ENCODE assay signal across 29 cellular contexts in the genomic region with DNA sequence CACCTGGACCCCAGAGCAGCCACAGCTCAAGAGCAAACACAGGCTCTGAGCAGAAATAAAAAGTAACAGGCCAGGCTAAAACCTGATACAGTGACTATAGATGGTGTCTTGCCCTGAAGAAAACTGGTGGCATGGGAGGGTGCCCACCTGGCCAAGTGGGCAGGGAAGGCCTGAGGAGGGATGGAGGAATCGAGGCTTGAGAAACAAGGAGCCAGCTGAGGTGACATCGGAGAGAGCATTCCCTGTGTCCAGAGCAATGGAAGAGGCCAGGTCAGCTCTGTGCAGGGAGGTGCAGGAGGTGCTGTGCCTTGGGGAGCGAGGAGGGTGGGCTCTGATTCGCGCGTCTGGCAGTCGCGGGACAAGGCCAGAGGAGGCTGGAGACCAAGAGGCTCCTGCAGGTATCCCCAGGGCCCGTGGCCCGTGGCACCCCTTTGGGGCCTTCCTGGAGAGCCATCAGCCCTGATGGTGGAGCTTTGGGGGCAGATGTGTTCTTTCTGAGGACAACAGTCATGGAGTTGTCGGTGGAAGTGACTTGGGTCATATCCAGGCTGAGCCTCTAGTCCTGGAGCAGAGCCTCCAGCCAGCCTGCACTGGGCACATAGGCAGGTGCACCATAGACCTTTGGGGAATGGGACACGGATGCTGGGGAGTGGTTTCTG. TPM values are rescaled to one million over a fixed set of nuclear protein-coding genes. Genes with fewer than 3 reads are reported as not detected.
A peak's percentile ranks its signal among the peaks of the same experiment; 100 is the strongest.
DNase-seq lines count a peak whose midpoint lies in the region; ATAC-seq and TF ChIP-seq lines count a peak whose summit lies in the region.
"Had no signal": no experiment of that assay in that cellular context is flagged by ENCODE, and none has a peak within 500 bp of the region (broad histone marks: within the 10 kb centered on the region; RNA-seq: fewer than 3 reads in every experiment).

No MANE protein-coding gene starts in this region.

- no peak for TF ChIP-seq POLR2A in right lobe of liver (IDR thresholded peaks at IDR 0.05)

- H3K4me3 ChIP-seq in right lobe of liver (no peak overlapping the region), psoas muscle (no peak overlapping the region)
- H3K4me3 ChIP-seq: body of pancreas, dorsolateral prefrontal cortex, esophagus squamous epithelium, hepatocyte, testis had no signal

- ATAC-seq in right lobe of liver (no peak), psoas muscle (no peak), HG03139 (IDR thresholded peaks at IDR 0.05; ENCODE audit: unreplicated experiment) (no peak), GM19324 (IDR thresholded peaks at IDR 0.05; ENCODE audit: low FRiP score, unreplicated experiment) (no peak)
- ATAC-seq: body of pancreas had no signal

- no peaks in the 10 kb centered on the region for H3K9me3 ChIP-seq in right lobe of liver
- no peaks in the 10 kb centered on the region for H3K9me3 ChIP-seq in psoas muscle
- H3K9me3 ChIP-seq: body of pancreas, Caco-2, esophagus squamous epithelium, testis had no signal

- H3K36me3 ChIP-seq in right lobe of liver (no peaks in the 10 kb centered on the region), psoas muscle (ENCODE audit: insufficient read depth in 1 of 2, low read depth in 1 of 2) (peaks cover 0 to 3% of the 10 kb centered on the region in 2 donors)

- WGBS in right lobe of liver (ENCODE audit: insufficient coverage, low coverage, low lambda C conversion rate, missing lambda C conversion rate), result 73% methylated on average over 3 of the region's 12 CpGs
- 79 to 88% (median 79%) methylated on average over 12 of the region's 12 CpGs for WGBS in psoas muscle, 3 donors

- DNase-seq in activated naive CD4-positive, alpha-beta T cell treated with anti-CD3 and anti-CD28 coated beads, Interleukin-2, amount 50 U/mL, for 16 hours, result peak; percentile 6
- DNase-seq in activated naive CD4-positive, alpha-beta T cell treated with Interleukin-2 at 50 U/mL for 16 hours, result no peak
- DNase-seq in right lobe of liver (peak in 2 of 3 donors; percentile 37 to 44), psoas muscle (peak; percentile 13 to 49), foreskin melanocyte (no peak)
- DNase-seq: 8988T; activated CD4-positive, alpha-beta T cell treated with anti-CD3 and anti-CD28 coated beads for 48 hours; activated CD8-positive, alpha-beta memory T cell treated with anti-CD3 and anti-CD28 coated beads for 24 hours; activated T-cell treated with anti-CD3 and anti-CD28 coated beads for 4 hours; Caco-2; cerebellar nuclear complex; esophagus squamous epithelium; mesendoderm; NCI-H1417; NCI-H2029 treated with DMSO at 0.1 percent for 48 hours; NCI-H526; NK-92 treated with Interleukin-12 subunit alpha and Interleukin-12 subunit beta, amount 100 ng/mL, for 24 hours; occipital lobe; SHP77 treated with DMSO at 0.1 percent for 48 hours; stimulated activated CD4-positive, alpha-beta T cell treated with anti-CD3 and anti-CD28 coated beads, Interleukin-2, amount 100 ng/mL, for 24 hours; testis had no signal

- TF ChIP-seq CTCF in right lobe of liver (IDR thresholded peaks at IDR 0.05) (no peak), psoas muscle (IDR thresholded peaks at IDR 0.05) (no peak)

- intact Hi-C loops in right lobe of liver (cut with DNase I), result no loop called here
- intact Hi-C loops in psoas muscle (cut with DNase I), result no loop called here

- H3K27ac ChIP-seq in angular gyrus (ENCODE audit: low read depth, low read length) (peak overlapping the region; percentile 8), right lobe of liver (no peak overlapping the region), psoas muscle (no peak overlapping the region)
- H3K27ac ChIP-seq: body of pancreas, C4-2B, esophagus squamous epithelium, hepatocyte, testis, VCaP had no signal

- no peaks in the 10 kb centered on the region for H3K27me3 ChIP-seq in right lobe of liver
- H3K27me3 ChIP-seq in psoas muscle (ENCODE audit: insufficient read depth in 3 of 3, low read length in 2 of 3), result no peaks in the 10 kb centered on the region
- H3K27me3 ChIP-seq: body of pancreas, dorsolateral prefrontal cortex, esophagus squamous epithelium, hepatocyte, testis had no signal

- H3K4me1 ChIP-seq in right lobe of liver (no peaks in the 10 kb centered on the region), psoas muscle (no peaks in the 10 kb centered on the region)
- H3K4me1 ChIP-seq: Caco-2 had no signal

RNA-seq across cellular contexts. Expression of a gene that starts 56.1 kb away (rescaled TPM):
- total RNA-seq in right lobe of liver, result 1 to 10 TPM; 2.0 to 8.7 (median 5.6) TPM
- 10 to 100 TPM; 14.7 to 20.1 (median 15.7) TPM for total RNA-seq in psoas muscle
- polyA plus RNA-seq in psoas muscle, result 10 to 100 TPM in 2 of 3 donors, 1 to 10 TPM in 1; 7.7 to 18.0 (median 11.4) TPM

Comparison
In these comparisons a context has a peak if more than half of its experiments do, and no peak if none do; other contexts are left out.
1. DNase-seq: peak in activated naive CD4-positive, alpha-beta T cell treated with anti-CD3 and anti-CD28 coated beads, Interleukin-2, amount 50 U/mL, for 16 hours (single experiment), right lobe of liver (2 of 3) and psoas muscle (2 of 2); none in activated naive CD4-positive, alpha-beta T cell treated with Interleukin-2 at 50 U/mL for 16 hours (single experiment) and foreskin melanocyte (single experiment).